In the genomic region with DNA sequence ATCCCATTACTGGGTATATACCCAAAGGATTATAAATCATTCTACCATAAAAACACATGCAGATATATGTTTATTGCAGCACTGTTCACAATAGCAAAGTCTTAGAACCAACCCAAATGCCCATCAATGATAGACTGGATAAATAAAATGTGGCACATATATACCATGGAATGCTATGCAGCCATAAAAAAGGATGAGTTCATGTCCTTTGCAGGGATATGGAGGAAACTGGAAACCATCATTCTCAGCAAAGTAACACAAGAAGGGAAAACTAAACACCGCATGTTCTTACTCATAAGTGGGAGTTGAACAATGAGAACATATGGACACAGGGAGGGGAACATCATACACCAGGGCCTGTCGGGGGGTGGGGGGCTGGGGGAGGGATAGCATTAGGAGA, we compare ENCODE assay signal across 6 cellular contexts.
DNase-seq lines count a peak whose midpoint lies in the region; ATAC-seq, FAIRE-seq and TF ChIP-seq lines count a peak whose summit lies in the region.
"Not testable (repeated sequence)": the region's sequence is repeated elsewhere in the genome, so short reads cannot be mapped to it uniquely, and the experiment has no call there.

No MANE protein-coding gene starts in this region.

- POLR2A ChIA-PET in HEK293 (lab: Yijun Ruan, JAX); activated CD4-positive, alpha-beta T cell treated with anti-CD3 and anti-CD28 coated beads for 36 hours (lab: Charles Lee); K562 (lab: Yijun Ruan, JAX); naive thymus-derived CD8-positive, alpha-beta T cell (lab: Charles Lee): not testable (repeated sequence)

- peaks cover 89% of the 10 kb centered on the region for H3K4me1 Mint-ChIP-seq in activated CD4-positive, alpha-beta T cell treated with anti-CD3 and anti-CD28 coated beads for 36 hours
- H3K4me1 Mint-ChIP-seq in activated naive CD4-positive, alpha-beta T cell treated with anti-CD3 and anti-CD28 coated beads for 36 hours (ENCODE audit: low read depth): peaks cover 85% of the 10 kb centered on the region
- H3K4me1 Mint-ChIP-seq in activated naive CD8-positive, alpha-beta T cell treated with anti-CD3 and anti-CD28 coated beads for 36 hours: peaks cover 83% of the 10 kb centered on the region
- peaks cover 44 to 93% (median 91%) of the 10 kb centered on the region in 4 donors for H3K4me1 Mint-ChIP-seq in naive thymus-derived CD8-positive, alpha-beta T cell

- not testable (repeated sequence) for H3K9me1 ChIP-seq in K562 (ENCODE audit: control insufficient read depth, insufficient read depth, low read length)

- not testable (repeated sequence) for H3K9me3 ChIP-seq in HEK293 (ENCODE audit: control insufficient read depth, insufficient read depth, low read depth, low read length); K562 (replicated peaks; ENCODE audit: control insufficient read depth, insufficient read depth, low read depth, low read length)

- in situ Hi-C loops in K562 (cut with MboI): not testable (repeated sequence)

- not testable (repeated sequence) for H4K20me1 ChIP-seq in K562 (replicated peaks; ENCODE audit: control insufficient read depth, insufficient read depth, low read length)

- not testable (repeated sequence) for FAIRE-seq in K562 (lab: Jason Lieb, UNC)

- not testable (repeated sequence) for H3K4me3 Mint-ChIP-seq in activated CD4-positive, alpha-beta T cell treated with anti-CD3 and anti-CD28 coated beads for 36 hours; activated naive CD4-positive, alpha-beta T cell treated with anti-CD3 and anti-CD28 coated beads for 36 hours; activated naive CD8-positive, alpha-beta T cell treated with anti-CD3 and anti-CD28 coated beads for 36 hours
- peak overlapping the region in 7 of 10 donors; percentile 24 to 65 (median 38) for H3K4me3 Mint-ChIP-seq in naive thymus-derived CD8-positive, alpha-beta T cell

- not testable (repeated sequence) for DNase-seq in activated CD4-positive, alpha-beta T cell treated with anti-CD3 and anti-CD28 coated beads for 36 hours; activated naive CD4-positive, alpha-beta T cell treated with anti-CD3 and anti-CD28 coated beads for 36 hours; activated naive CD8-positive, alpha-beta T cell treated with anti-CD3 and anti-CD28 coated beads for 36 hours; K562 (ENCODE audit: extremely low read depth in 1 of 4, low spot score in 3 of 4); naive thymus-derived CD8-positive, alpha-beta T cell

- not testable (repeated sequence) for TF ChIP-seq EP300 in K562 (IDR thresholded peaks at IDR 0.05; ENCODE audit: low read length)

- intact Hi-C loops in activated CD4-positive, alpha-beta T cell treated with anti-CD3 and anti-CD28 coated beads for 36 hours (cut with DNase I, micrococcal nuclease); K562 (cut with micrococcal nuclease): not testable (repeated sequence)
- intact Hi-C loops in activated naive CD4-positive, alpha-beta T cell treated with anti-CD3 and anti-CD28 coated beads for 36 hours (cut with micrococcal nuclease): loop anchor here (1.0 kb wide), 1 partner anchor 11 kb away; no protein-coding TSS in a partner anchor

- not testable (repeated sequence) for H3K9ac ChIP-seq in K562 (ENCODE audit: insufficient read depth in 1 of 2, low read depth in 2 of 2, low read length in 2 of 2)

- H3K4me3 ChIP-seq in HEK293 (ENCODE audit: low read depth, low read length); K562: not testable (repeated sequence)

- H3K79me2 ChIP-seq in K562 (ENCODE audit: control insufficient read depth, insufficient read depth, low read length): not testable (repeated sequence)

- peaks cover 80% of the 10 kb centered on the region for H3K36me3 Mint-ChIP-seq in activated CD4-positive, alpha-beta T cell treated with anti-CD3 and anti-CD28 coated beads for 36 hours (ENCODE audit: low read depth)
- H3K36me3 Mint-ChIP-seq in activated naive CD4-positive, alpha-beta T cell treated with anti-CD3 and anti-CD28 coated beads for 36 hours (ENCODE audit: low read depth): peaks cover 40% of the 10 kb centered on the region
- peaks cover 83% of the 10 kb centered on the region for H3K36me3 Mint-ChIP-seq in activated naive CD8-positive, alpha-beta T cell treated with anti-CD3 and anti-CD28 coated beads for 36 hours
- H3K36me3 Mint-ChIP-seq in naive thymus-derived CD8-positive, alpha-beta T cell: peaks cover 12 to 44% (median 32%) of the 10 kb centered on the region in 3 donors

- not testable (repeated sequence) for H3K4me1 ChIP-seq in HEK293 (ENCODE audit: control insufficient read depth, insufficient read depth, low read length); K562 (replicated peaks in 1 of 2; ENCODE audit: control insufficient read depth in 2 of 2, insufficient read depth in 2 of 2, low read length in 2 of 2)

- H3K9me3 Mint-ChIP-seq in activated CD4-positive, alpha-beta T cell treated with anti-CD3 and anti-CD28 coated beads for 36 hours (ENCODE audit: low read depth); activated naive CD4-positive, alpha-beta T cell treated with anti-CD3 and anti-CD28 coated beads for 36 hours; activated naive CD8-positive, alpha-beta T cell treated with anti-CD3 and anti-CD28 coated beads for 36 hours; naive thymus-derived CD8-positive, alpha-beta T cell: not testable (repeated sequence)

- not testable (repeated sequence) for H3K27me3 ChIP-seq in K562 (ENCODE audit: control insufficient read depth in 2 of 2, insufficient read depth in 2 of 2, low read length in 2 of 2)

- not testable (repeated sequence) for H3K4me2 ChIP-seq in K562 (ENCODE audit: insufficient read depth, low read length)

- H3K27ac ChIP-seq in HEK293 (ENCODE audit: extremely low read depth, low read depth, low read length); K562 (ENCODE audit: extremely low read depth, low read depth, low read length): not testable (repeated sequence)

- not testable (repeated sequence) for H3K27me3 Mint-ChIP-seq in activated CD4-positive, alpha-beta T cell treated with anti-CD3 and anti-CD28 coated beads for 36 hours; activated naive CD4-positive, alpha-beta T cell treated with anti-CD3 and anti-CD28 coated beads for 36 hours (ENCODE audit: low read depth); activated naive CD8-positive, alpha-beta T cell treated with anti-CD3 and anti-CD28 coated beads for 36 hours; naive thymus-derived CD8-positive, alpha-beta T cell

- not testable (repeated sequence) for TF ChIP-seq CTCF in HEK293 (tag by site-specific recombination; IDR thresholded peaks at IDR 0.05); K562 (IDR thresholded peaks at IDR 0.05 in 2 of 3, conservative IDR thresholded peaks at IDR 0.05 in 1 of 3; ENCODE audit: insufficient read depth in 2 of 3, low read depth in 1 of 3, low read length in 3 of 3)

- H2AFZ ChIP-seq in K562 (ENCODE audit: low read depth, low read length): not testable (repeated sequence)

- TF ChIP-seq POLR2A in K562 (conservative IDR thresholded peaks at IDR 0.05): not testable (repeated sequence)

- H3K27ac Mint-ChIP-seq in activated CD4-positive, alpha-beta T cell treated with anti-CD3 and anti-CD28 coated beads for 36 hours: peak overlapping the region; percentile 44
- peak overlapping the region; percentile 2 for H3K27ac Mint-ChIP-seq in activated naive CD4-positive, alpha-beta T cell treated with anti-CD3 and anti-CD28 coated beads for 36 hours
- H3K27ac Mint-ChIP-seq in activated naive CD8-positive, alpha-beta T cell treated with anti-CD3 and anti-CD28 coated beads for 36 hours: peak overlapping the region; percentile 78
- peak overlapping the region in 9 of 10 donors; percentile 41 to 94 (median 80) for H3K27ac Mint-ChIP-seq in naive thymus-derived CD8-positive, alpha-beta T cell

- ATAC-seq in activated CD4-positive, alpha-beta T cell treated with anti-CD3 and anti-CD28 coated beads for 36 hours; K562; naive thymus-derived CD8-positive, alpha-beta T cell: not testable (repeated sequence)

- not testable (repeated sequence) for BruUV-seq in K562 (replicated peaks; lab: Mats Ljungman, UMichigan)

- not testable (repeated sequence) for TF ChIP-seq RAD21 in K562 (CRISPR knock-in tag; conservative IDR thresholded peaks at IDR 0.05 in 1 of 2, IDR thresholded peaks at IDR 0.05 in 1 of 2)

- CTCF ChIA-PET in HEK293 (lab: Yijun Ruan, JAX); activated naive CD4-positive, alpha-beta T cell treated with anti-CD3 and anti-CD28 coated beads for 36 hours (lab: Charles Lee); K562 (lab: Yijun Ruan, JAX; ENCODE audit: low intra/inter-chr PET ratio): not testable (repeated sequence)
- CTCF ChIA-PET in activated CD4-positive, alpha-beta T cell treated with anti-CD3 and anti-CD28 coated beads for 36 hours (lab: Charles Lee): interaction anchor here (1.0 kb wide), 1 partner anchor 28 kb away, joined by 3 read pairs; no protein-coding TSS in a partner anchor

- WGBS in K562 (ENCODE audit: insufficient coverage, low coverage, missing lambda C conversion rate): 53% methylated on average over 2 of the region's 2 CpGs

- H3K36me3 ChIP-seq in HEK293 (ENCODE audit: control insufficient read depth in 2 of 2, insufficient read depth in 1 of 2, low read length in 2 of 2); K562 (ENCODE audit: control insufficient read depth, insufficient read depth, low read length): not testable (repeated sequence)

TF ChIP-seq in HEK293, 187 proteins besides CTCF, POLR2A, EP300 and RAD21:
- TF ChIP-seq ZNF146 (tag by site-specific recombination; IDR thresholded peaks at IDR 0.05): peak; percentile 84
- TF ChIP-seq, protein P1, sequence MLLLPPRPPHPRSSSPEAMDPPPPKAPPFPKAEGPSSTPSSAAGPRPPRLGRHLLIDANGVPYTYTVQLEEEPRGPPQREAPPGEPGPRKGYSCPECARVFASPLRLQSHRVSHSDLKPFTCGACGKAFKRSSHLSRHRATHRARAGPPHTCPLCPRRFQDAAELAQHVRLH (tag by site-specific recombination; IDR thresholded peaks at IDR 0.05): 0 out of 2 replicates have a peak, but pooled peaks have one; percentile 23

TF ChIP-seq in K562, 482 proteins besides CTCF, POLR2A, EP300 and RAD21:
- peak; percentile 65 for TF ChIP-seq ZNF146 (CRISPR knock-in tag; IDR thresholded peaks at IDR 0.05; ENCODE audit: unreplicated experiment)

Comparison
In these comparisons a context has a peak if more than half of its experiments do, and no peak if none do; other contexts are left out.
1. H3K27ac Mint-ChIP-seq: peak in every context shown above with its lines; median percentile 80 in naive thymus-derived CD8-positive, alpha-beta T cell; 78 in activated naive CD8-positive, alpha-beta T cell treated with anti-CD3 and anti-CD28 coated beads for 36 hours; 44 in activated CD4-positive, alpha-beta T cell treated with anti-CD3 and anti-CD28 coated beads for 36 hours; 2 in activated naive CD4-positive, alpha-beta T cell treated with anti-CD3 and anti-CD28 coated beads for 36 hours.